In the genomic region with DNA sequence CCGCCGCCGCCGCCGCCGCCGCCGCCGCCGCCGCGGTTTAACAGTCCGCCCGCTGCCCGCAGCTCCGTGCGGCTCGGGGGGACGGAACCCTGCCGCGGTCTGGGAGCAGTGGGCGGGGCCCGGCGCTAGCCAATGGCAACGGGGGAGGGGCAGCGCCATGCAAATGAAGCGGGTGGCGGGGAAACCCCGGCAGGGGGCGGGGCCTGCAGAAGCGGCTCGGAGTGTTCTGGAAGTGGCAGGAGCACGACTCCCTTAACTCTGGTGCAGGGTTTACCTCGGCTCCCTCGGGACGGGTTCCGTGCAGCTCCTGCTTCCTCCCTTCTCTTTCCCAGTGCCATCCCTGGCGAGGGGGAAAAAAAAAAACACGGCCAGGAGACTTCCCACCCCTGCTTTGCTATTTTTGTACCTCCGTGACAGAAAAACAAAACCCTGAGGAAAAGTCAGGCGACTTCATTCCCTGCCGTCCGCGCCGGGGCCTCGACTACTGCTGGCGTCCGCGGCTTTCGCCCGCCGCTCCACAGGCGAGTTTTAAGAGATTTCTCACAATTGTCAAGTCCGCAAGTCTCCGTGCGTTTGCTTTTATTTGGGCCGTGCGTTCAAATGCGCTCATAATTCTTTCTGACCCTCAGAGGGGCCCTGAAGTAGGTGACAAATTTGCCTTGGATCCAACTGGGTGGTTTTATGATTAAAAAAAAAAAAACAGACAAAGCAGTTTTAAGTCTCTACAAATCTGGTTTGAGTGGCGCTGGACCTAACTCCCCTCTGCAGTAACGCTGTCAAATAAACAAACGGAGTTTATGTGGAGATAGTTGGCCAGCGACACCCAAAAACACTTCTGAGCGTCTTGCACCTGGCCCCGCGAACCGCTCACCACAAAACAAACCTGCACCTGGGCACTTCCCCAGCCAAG, we compare ENCODE assay signal across 8 cellular contexts. TPM values are rescaled to one million over a fixed set of nuclear protein-coding genes. Genes with fewer than 3 reads are reported as not detected.
DNase-seq lines count a peak whose midpoint lies in the region; ATAC-seq, FAIRE-seq and TF ChIP-seq lines count a peak whose summit lies in the region.

Gene KANSL1L, minus strand, starts transcription at position 101 of the 910 bp plus-strand sequence. CDS start 16,827 bp downstream, outside the sequence.

- DNase-seq in DND-41 (peak; percentile 97), GM23248 (peak; percentile 100), Karpas-422 (peak; percentile 97), RCC 7860 (ENCODE audit: low spot score) (peak; percentile 91), fibroblast of gingiva (ENCODE audit: low read depth) (peak; percentile 96)
- DNase-seq in activated T-helper 1 cell treated with anti-CD3 and anti-CD28 coated beads, Interleukin-2, amount 50 U/mL, for 16 hours (ENCODE audit: low read depth in 1 of 2, low spot score in 1 of 2) = peak; percentile 92 to 95
- peak; percentile 92 to 99 (median 94) for DNase-seq in naive thymus-derived CD4-positive, alpha-beta T cell

- no peaks in the 10 kb centered on the region for H3K36me3 Mint-ChIP-seq in naive thymus-derived CD4-positive, alpha-beta T cell
- no peaks in the 10 kb centered on the region for H3K36me3 Mint-ChIP-seq in stimulated activated memory B cell treated with anti-CD40 and anti-IgM and Interleukin-4, amounts not matched to agents 10 μg/mL and 1 μg/mL and 100 μg/mL, for 72 hours

- peak; percentile 51 for FAIRE-seq in RCC 7860 (lab: Jason Lieb, UNC)

- peaks cover 0 to 41% (median 0%) of the 10 kb centered on the region in 5 donors for H3K27me3 Mint-ChIP-seq in naive thymus-derived CD4-positive, alpha-beta T cell
- peaks cover 21% of the 10 kb centered on the region for H3K27me3 Mint-ChIP-seq in stimulated activated memory B cell treated with anti-CD40 and anti-IgM and Interleukin-4, amounts not matched to agents 10 μg/mL and 1 μg/mL and 100 μg/mL, for 72 hours

- H3K9me2 ChIP-seq in GM23248 (ENCODE audit: insufficient read depth) (no peaks in the 10 kb centered on the region), Karpas-422 (replicated peaks; ENCODE audit: insufficient read depth, low read length) (no peaks in the 10 kb centered on the region)

- peak; percentile 74 for ATAC-seq in DND-41 (ENCODE audit: insufficient read depth, low read depth)
- peak; percentile 95 for ATAC-seq in naive thymus-derived CD4-positive, alpha-beta T cell
- ATAC-seq in stimulated activated memory B cell treated with anti-CD40 and anti-IgM and Interleukin-4, amounts not matched to agents 10 μg/mL and 1 μg/mL and 100 μg/mL, for 72 hours = peak; percentile 93

- TF ChIP-seq CTCF in DND-41 (IDR thresholded peaks at IDR 0.05; ENCODE audit: borderline replicate concordance, extremely low read depth, low read length, poor library complexity, severe bottlenecking) = no peak

- peak within 1 kb of the TSS; percentile 93 to 99 (median 96) for H3K27ac Mint-ChIP-seq in naive thymus-derived CD4-positive, alpha-beta T cell
- peak within 1 kb of the TSS; percentile 93 for H3K27ac Mint-ChIP-seq in stimulated activated memory B cell treated with anti-CD40 and anti-IgM and Interleukin-4, amounts not matched to agents 10 μg/mL and 1 μg/mL and 100 μg/mL, for 72 hours

- H4K20me1 ChIP-seq in DND-41 (ENCODE audit: insufficient read depth, low read length) (no peaks in the 10 kb centered on the region), GM23248 (ENCODE audit: insufficient read depth) (no peaks in the 10 kb centered on the region), Karpas-422 (ENCODE audit: insufficient read depth, low read depth, low read length) (no peaks in the 10 kb centered on the region)

- H3K4me1 ChIP-seq in DND-41 (ENCODE audit: insufficient read depth, low read length) = peaks cover 42% of the 10 kb centered on the region
- H3K4me1 ChIP-seq in GM23248 (ENCODE audit: insufficient read depth) = peaks cover 24% of the 10 kb centered on the region
- peaks cover 39% of the 10 kb centered on the region for H3K4me1 ChIP-seq in Karpas-422 (ENCODE audit: low read length)
- H3K4me1 ChIP-seq in naive thymus-derived CD4-positive, alpha-beta T cell (ENCODE audit: control insufficient read depth in 2 of 2, insufficient read depth in 2 of 2, low read length in 2 of 2) = peaks cover 6 to 7% of the 10 kb centered on the region in 2 donors

- H2AFZ ChIP-seq in DND-41 (ENCODE audit: low read depth, low read length) (peak within 1 kb of the TSS; percentile 82), GM23248 (peak within 1 kb of the TSS; percentile 88), Karpas-422 (ENCODE audit: low read length) (peak within 1 kb of the TSS; percentile 99)

- H3K4me1 Mint-ChIP-seq in naive thymus-derived CD4-positive, alpha-beta T cell = peaks cover 17 to 42% (median 33%) of the 10 kb centered on the region in 7 donors
- peaks cover 17% of the 10 kb centered on the region for H3K4me1 Mint-ChIP-seq in stimulated activated memory B cell treated with anti-CD40 and anti-IgM and Interleukin-4, amounts not matched to agents 10 μg/mL and 1 μg/mL and 100 μg/mL, for 72 hours

- H3K9me3 ChIP-seq in DND-41 (ENCODE audit: insufficient read depth, low read length, severe bottlenecking) = no peaks in the 10 kb centered on the region
- no peaks in the 10 kb centered on the region for H3K9me3 ChIP-seq in GM23248 (ENCODE audit: low read depth)
- H3K9me3 ChIP-seq in Karpas-422 (ENCODE audit: low read length) = no peaks in the 10 kb centered on the region
- H3K9me3 ChIP-seq in naive thymus-derived CD4-positive, alpha-beta T cell (ENCODE audit: control insufficient read depth in 2 of 3, low read length in 3 of 3) = no peaks in the 10 kb centered on the region

- 1 to 2% methylated on average over 44 of the region's 67 CpGs for WGBS in GM23248 (ENCODE audit: low coverage in 1 of 2, low lambda C conversion rate in 2 of 2, missing lambda C conversion rate in 2 of 2), 2 experiments

- H3F3A ChIP-seq in GM23248 (ENCODE audit: insufficient read depth) = peaks cover 39% of the 10 kb centered on the region

- intact Hi-C loops in naive thymus-derived CD4-positive, alpha-beta T cell (cut with micrococcal nuclease) = loop anchor here (1.0 to 10.0 kb wide), 8 partner anchors 10 to 1919 kb away; partner anchors contain the start of genes LANCL1 (in 2 of the 2), MAP2 (in 2 of the 2), PIKFYVE (in 2 of the 2) and IDH1 (in 1 of the 2)

- H3K4me3 ChIP-seq in DND-41 (ENCODE audit: low read depth in 1 of 2, low read length in 2 of 2) (peak within 1 kb of the TSS; percentile 55 to 64), GM23248 (peak within 1 kb of the TSS; percentile 92), Karpas-422 (ENCODE audit: low read length) (peak within 1 kb of the TSS; percentile 74)
- peak within 1 kb of the TSS; percentile 89 for H3K4me3 ChIP-seq in naive thymus-derived CD4-positive, alpha-beta T cell (ENCODE audit: low read length)

- in situ Hi-C loops in GM23248 (cut with MboI) = no loop called here

- H3K27me3 ChIP-seq in DND-41 (ENCODE audit: insufficient read depth, low read length, poor library complexity) (no peaks in the 10 kb centered on the region), GM23248 (replicated peaks; ENCODE audit: insufficient read depth) (no peaks in the 10 kb centered on the region), Karpas-422 (ENCODE audit: low read length) (no peaks in the 10 kb centered on the region)
- no peaks in the 10 kb centered on the region for H3K27me3 ChIP-seq in naive thymus-derived CD4-positive, alpha-beta T cell (ENCODE audit: control insufficient read depth in 2 of 2, insufficient read depth in 2 of 2, low read length in 2 of 2)

- H3K9ac ChIP-seq in DND-41 (ENCODE audit: low read depth, low read length) = peak within 1 kb of the TSS; percentile 94
- H3K9ac ChIP-seq in GM23248 = peak within 1 kb of the TSS; percentile 99
- peak within 1 kb of the TSS; percentile 89 for H3K9ac ChIP-seq in Karpas-422 (ENCODE audit: low read length)

- H3K36me3 ChIP-seq in DND-41 (ENCODE audit: insufficient read depth, low read length) (no peaks in the 10 kb centered on the region), GM23248 (ENCODE audit: low read depth) (no peaks in the 10 kb centered on the region), Karpas-422 (ENCODE audit: insufficient read depth, low read length) (no peaks in the 10 kb centered on the region)
- H3K36me3 ChIP-seq in naive thymus-derived CD4-positive, alpha-beta T cell (ENCODE audit: control insufficient read depth in 2 of 3, insufficient read depth in 3 of 3, low read length in 3 of 3) = peaks cover 0 to 4% (median 0%) of the 10 kb centered on the region in 3 experiments

- H3K4me2 ChIP-seq in DND-41 (ENCODE audit: insufficient read depth, low read length) (peak within 1 kb of the TSS; percentile 77), GM23248 (ENCODE audit: unreplicated experiment) (peak within 1 kb of the TSS; percentile 96), Karpas-422 (ENCODE audit: low read depth, low read length, poor library complexity, severe bottlenecking) (peak within 1 kb of the TSS; percentile 89)

- H3K27ac ChIP-seq in DND-41 (ENCODE audit: low read length) = peak within 1 kb of the TSS; percentile 99
- peak within 1 kb of the TSS; percentile 100 for H3K27ac ChIP-seq in GM23248
- H3K27ac ChIP-seq in Karpas-422 (ENCODE audit: low read length) = peak within 1 kb of the TSS; percentile 73
- H3K27ac ChIP-seq in naive thymus-derived CD4-positive, alpha-beta T cell (ENCODE audit: low read depth, low read length) = peak within 1 kb of the TSS; percentile 93

- CTCF ChIA-PET in naive thymus-derived CD4-positive, alpha-beta T cell (lab: Charles Lee) = no interaction called here

- peak within 1 kb of the TSS; percentile 90 to 100 (median 98) for H3K4me3 Mint-ChIP-seq in naive thymus-derived CD4-positive, alpha-beta T cell
- H3K4me3 Mint-ChIP-seq in stimulated activated memory B cell treated with anti-CD40 and anti-IgM and Interleukin-4, amounts not matched to agents 10 μg/mL and 1 μg/mL and 100 μg/mL, for 72 hours = peak within 1 kb of the TSS; percentile 96

- H3K9me3 Mint-ChIP-seq in naive thymus-derived CD4-positive, alpha-beta T cell = peaks cover 0 to 5% (median 0%) of the 10 kb centered on the region in 11 donors
- H3K9me3 Mint-ChIP-seq in stimulated activated memory B cell treated with anti-CD40 and anti-IgM and Interleukin-4, amounts not matched to agents 10 μg/mL and 1 μg/mL and 100 μg/mL, for 72 hours = no peaks in the 10 kb centered on the region

- POLR2A ChIA-PET in naive thymus-derived CD4-positive, alpha-beta T cell (lab: Charles Lee) = interaction anchor here (0.6 to 1.1 kb wide), 4 partner anchors 9 to 181 kb away, joined by 3 to 4 read pairs (median 3); no protein-coding TSS in a partner anchor

- peaks cover 35% of the 10 kb centered on the region for H3K79me2 ChIP-seq in DND-41 (ENCODE audit: insufficient read depth, low read length)
- H3K79me2 ChIP-seq in GM23248 (ENCODE audit: insufficient read depth) = peaks cover 26% of the 10 kb centered on the region
- H3K79me2 ChIP-seq in Karpas-422 (ENCODE audit: low read length) = peaks cover 35% of the 10 kb centered on the region

RNA-seq across cellular contexts. Expression of gene KANSL1L, which starts in this region (rescaled TPM):
- 5.4 and 13.2 TPM in 2 replicates for total RNA-seq in GM23248 (2014; rRNA removed; shearing (Covaris generic))
- polyA plus RNA-seq in GM23248 (2016; fragmentation: Nextera tagmentation; extraction: Ambion mirVana) = 1.6 and 2.6 TPM in 2 replicates
- 11.3 and 26.1 TPM in 2 replicates for total RNA-seq in Karpas-422 (2014; rRNA removed; shearing (Covaris generic); ENCODE audit: low replicate concordance)
- total RNA-seq in naive thymus-derived CD4-positive, alpha-beta T cell = 10 to 100 TPM in 3 of 5 experiments, 1 to 10 TPM in 2; 6.3 to 23.3 (median 13.3) TPM
- 1 to 10 TPM; 1.5 to 1.6 TPM for polyA plus RNA-seq in naive thymus-derived CD4-positive, alpha-beta T cell

Comparison
In these comparisons a context has a peak if more than half of its experiments do, and no peak if none do; other contexts are left out.
1. Peak in every context shown above with its lines: DNase-seq, ATAC-seq, H3K4me3 ChIP-seq and H3K27ac ChIP-seq.